ENCODE assay signal across 16 cellular contexts in genomic region chr20:2293971-2294370, GRCh38. TPM values are rescaled to one million over a fixed set of nuclear protein-coding genes. Genes with fewer than 3 reads are reported as not detected.
A peak's percentile ranks its signal among the peaks of the same experiment; 100 is the strongest.
DNase-seq lines count a peak whose midpoint lies in the region; ATAC-seq and TF ChIP-seq lines count a peak whose summit lies in the region.
"Had no signal": no experiment of that assay in that cellular context is flagged by ENCODE, and none has a peak within 500 bp of the region (broad histone marks: within the 10 kb centered on the region; RNA-seq: fewer than 3 reads in every experiment).

No MANE protein-coding gene starts in this region.

- H3K4me1 ChIP-seq in SJSA1 (replicated peaks) = peaks cover 78% of the 10 kb centered on the region
- no peaks in the 10 kb centered on the region for H3K4me1 ChIP-seq in breast epithelium

- no peak for TF ChIP-seq POLR2A in breast epithelium (IDR thresholded peaks at IDR 0.05)

- H3K4me3 ChIP-seq in SJSA1 (no peak overlapping the region), breast epithelium (no peak overlapping the region)

- no peaks in the 10 kb centered on the region for H3K9me3 ChIP-seq in SJSA1 (replicated peaks)
- no peaks in the 10 kb centered on the region for H3K9me3 ChIP-seq in breast epithelium

- H3K27me3 ChIP-seq in SJSA1 (replicated peaks) = no peaks in the 10 kb centered on the region
- H3K27me3 ChIP-seq in breast epithelium = no peaks in the 10 kb centered on the region

- H3K36me3 ChIP-seq in SJSA1 = no peaks in the 10 kb centered on the region
- H3K36me3 ChIP-seq in breast epithelium = no peaks in the 10 kb centered on the region

- ATAC-seq in GM18511 (IDR thresholded peaks at IDR 0.05; ENCODE audit: unreplicated experiment) = no peak

- intact Hi-C loops in breast epithelium (cut with DNase I; ENCODE audit: low total_unique reads) = no loop called here

- peak overlapping the region; percentile 78 for H3K27ac ChIP-seq in SJSA1
- no peak overlapping the region for H3K27ac ChIP-seq in breast epithelium
- H3K27ac ChIP-seq: 22Rv1 had no signal

- peak; percentile 51 for DNase-seq in NCI-H146 (lab: John Stamatoyannopoulos, UW)
- no peak for DNase-seq in NCI-H146 treated with DMSO at 0.1 percent for 48 hours (lab: John Stamatoyannopoulos, UW; ENCODE audit: unreplicated experiment)
- peak; percentile 96 to 97 for DNase-seq in SJSA1 (ENCODE audit: low read depth in 1 of 2, low spot score in 2 of 2)
- peak; percentile 27 for DNase-seq in medulla oblongata (ENCODE audit: extremely low spot score)
- no peak for DNase-seq in breast epithelium (ENCODE audit: low spot score in 2 of 2)
- no peak for DNase-seq in SHP77 treated with DMSO at 0.1 percent for 48 hours (lab: John Stamatoyannopoulos, UW)
- DNase-seq in NCI-H1048 (lab: John Stamatoyannopoulos, UW) = no peak
- DNase-seq: Calu3; CD4-positive, CD25-positive, alpha-beta regulatory T cell; DMS 273 treated with DMSO at 0.1 percent for 48 hours; DMS79; HCEC 1CT; HFFc6 had no signal

- TF ChIP-seq CTCF in breast epithelium (IDR thresholded peaks at IDR 0.05) = no peak

RNA-seq across cellular contexts. Expression of gene TGM3, which starts 1.8 kb away (rescaled TPM):
- 4.2 and 5.3 TPM in 2 replicates for total RNA-seq in SJSA1 (2014; rRNA removed; shearing (Covaris generic))
- not detected for total RNA-seq in breast epithelium
- total RNA-seq: Calu3; CD4-positive, CD25-positive, alpha-beta regulatory T cell; H4 had no signal

Comparison
In these comparisons a context has a peak if more than half of its experiments do, and no peak if none do; other contexts are left out.
1. DNase-seq: peak in NCI-H146 (single experiment), SJSA1 (2 of 2) and medulla oblongata (single experiment); none in NCI-H146 treated with DMSO at 0.1 percent for 48 hours (single experiment), breast epithelium (0 of 2), SHP77 treated with DMSO at 0.1 percent for 48 hours (single experiment) and NCI-H1048 (single experiment).